17 cellular contexts compared by ENCODE assay signal in genomic region chr19:1047696-1048147, GRCh38. TPM values are rescaled to one million over a fixed set of nuclear protein-coding genes. Genes with fewer than 3 reads are reported as not detected.
A peak's percentile ranks its signal among the peaks of the same experiment; 100 is the strongest.
DNase-seq lines count a peak whose midpoint lies in the region; ATAC-seq, FAIRE-seq and TF ChIP-seq lines count a peak whose summit lies in the region.
"Had no signal": no experiment of that assay in that cellular context is flagged by ENCODE, and none has a peak within 500 bp of the region (broad histone marks: within the 10 kb centered on the region; RNA-seq: fewer than 3 reads in every experiment).

No MANE protein-coding gene starts in this region.

- H3K4me3 Mint-ChIP-seq in H9, result no peak overlapping the region
- H3K4me3 Mint-ChIP-seq in endodermal cell, result no peak overlapping the region
- H3K4me3 Mint-ChIP-seq in activated naive CD8-positive, alpha-beta T cell treated with anti-CD3 and anti-CD28 coated beads for 36 hours, result no peak overlapping the region
- H3K4me3 Mint-ChIP-seq: CD4-positive, CD25-positive, alpha-beta regulatory T cell had no signal

- H3K27me3 Mint-ChIP-seq in H9 (ENCODE audit: low read depth), result no peaks in the 10 kb centered on the region
- H3K27me3 Mint-ChIP-seq in endodermal cell (ENCODE audit: insufficient read depth), result no peaks in the 10 kb centered on the region
- no peaks in the 10 kb centered on the region for H3K27me3 Mint-ChIP-seq in activated naive CD8-positive, alpha-beta T cell treated with anti-CD3 and anti-CD28 coated beads for 36 hours
- H3K27me3 Mint-ChIP-seq: CD4-positive, CD25-positive, alpha-beta regulatory T cell had no signal

- H3K9me3 ChIP-seq in H9 (ENCODE audit: control insufficient read depth, low read depth, low read length) (no peaks in the 10 kb centered on the region), endodermal cell (ENCODE audit: control insufficient read depth, low read length) (no peaks in the 10 kb centered on the region), mucosa of descending colon (no peaks in the 10 kb centered on the region)

- H3K23ac ChIP-seq in H9 (ENCODE audit: insufficient read length, low read depth, low read length), result no peak overlapping the region

- peak; percentile 92 for DNase-seq in COLO668 (lab: John Stamatoyannopoulos, UW; ENCODE audit: unreplicated experiment)
- DNase-seq in H9, result peak; percentile 76
- peak; percentile 71 for DNase-seq in endodermal cell
- DNase-seq in mucosa of descending colon, result peak; percentile 75 to 82 (median 80)
- DNase-seq in HTR-8/SVneo (ENCODE audit: insufficient read length, low spot score), result no peak
- DNase-seq in activated naive CD8-positive, alpha-beta T cell treated with anti-CD3 and anti-CD28 coated beads for 36 hours, result no peak
- no peak for DNase-seq in glomerular visceral epithelial cell (ENCODE audit: extremely low spot score)
- DNase-seq: ACHN; CD4-positive, CD25-positive, alpha-beta regulatory T cell; HCEC 1CT; NCI-H1417 treated with DMSO at 0.1 percent for 48 hours; NCI-H1930; SHP77 treated with DMSO at 0.1 percent for 48 hours had no signal

- H3K4ac ChIP-seq in H9 (ENCODE audit: low read depth, low read length), result no peak overlapping the region

- H4K20me1 ChIP-seq in H9 (ENCODE audit: control insufficient read depth, insufficient read depth, insufficient read length), result no peaks in the 10 kb centered on the region

- no peak overlapping the region for H4K91ac ChIP-seq in H9 (ENCODE audit: insufficient read length, low read depth, low read length)

- peaks cover 2 to 17% of the 10 kb centered on the region in 2 experiments; a peak in 3 of 4 replicates for H3K4me1 Mint-ChIP-seq in H9
- no peaks in the 10 kb centered on the region for H3K4me1 Mint-ChIP-seq in endodermal cell
- no peaks in the 10 kb centered on the region for H3K4me1 Mint-ChIP-seq in activated naive CD8-positive, alpha-beta T cell treated with anti-CD3 and anti-CD28 coated beads for 36 hours

- H2AFZ ChIP-seq in H9 (ENCODE audit: low read length), result no peak overlapping the region

- H3K56ac ChIP-seq in H9 (ENCODE audit: insufficient read length, low read depth, low read length), result no peak overlapping the region

- no peak overlapping the region for H2BK20ac ChIP-seq in H9 (ENCODE audit: low read depth, low read length, poor library complexity, severe bottlenecking)

- no peak overlapping the region for H2AK5ac ChIP-seq in H9 (ENCODE audit: insufficient read length, low read length)

- TF ChIP-seq CTCF in H9 (conservative IDR thresholded peaks at IDR 0.05), result no peak
- TF ChIP-seq CTCF in endodermal cell (conservative IDR thresholded peaks at IDR 0.05), result no peak
- no peak for TF ChIP-seq CTCF in mucosa of descending colon (IDR thresholded peaks at IDR 0.05)

- H3K27ac Mint-ChIP-seq in H9, result no peak overlapping the region
- H3K27ac Mint-ChIP-seq in endodermal cell, result no peak overlapping the region
- no peak overlapping the region for H3K27ac Mint-ChIP-seq in activated naive CD8-positive, alpha-beta T cell treated with anti-CD3 and anti-CD28 coated beads for 36 hours
- H3K27ac Mint-ChIP-seq: CD4-positive, CD25-positive, alpha-beta regulatory T cell had no signal

- no peak overlapping the region; the same call in 1 of the 2 replicates for H3K14ac ChIP-seq in H9 (ENCODE audit: insufficient read depth, low read length)

- H3K9me3 Mint-ChIP-seq in H9 (no peaks in the 10 kb centered on the region), endodermal cell (no peaks in the 10 kb centered on the region)
- H3K9me3 Mint-ChIP-seq in activated naive CD8-positive, alpha-beta T cell treated with anti-CD3 and anti-CD28 coated beads for 36 hours, result peaks cover 1% of the 10 kb centered on the region

- H2BK5ac ChIP-seq in H9 (ENCODE audit: insufficient read length, low read length), result no peak overlapping the region

- no peak overlapping the region for H3K18ac ChIP-seq in H9 (ENCODE audit: insufficient read length, low read depth, low read length)

- peaks cover 0 to 12% (median 2%) of the 10 kb centered on the region in 3 experiments; a peak in 2 of 7 replicates for H3K36me3 Mint-ChIP-seq in H9 (ENCODE audit: insufficient read depth in 1 of 3, low read depth in 3 of 3)
- peaks cover 19% of the 10 kb centered on the region for H3K36me3 Mint-ChIP-seq in endodermal cell (ENCODE audit: low read depth)
- H3K36me3 Mint-ChIP-seq in activated naive CD8-positive, alpha-beta T cell treated with anti-CD3 and anti-CD28 coated beads for 36 hours, result peaks cover 5% of the 10 kb centered on the region

- no peak overlapping the region for H3T11ph ChIP-seq in H9 (ENCODE audit: low read length)

- H3K23me2 ChIP-seq in H9 (ENCODE audit: insufficient read length, low read depth, low read length, poor library complexity, severe bottlenecking), result no peaks in the 10 kb centered on the region

- intact Hi-C loops in mucosa of descending colon (cut with DNase I, micrococcal nuclease), result no loop called here

- no peak overlapping the region for H2BK15ac ChIP-seq in H9 (ENCODE audit: low read depth, low read length)

- FAIRE-seq in HTR-8/SVneo (lab: Jason Lieb, UNC), result no peak
- FAIRE-seq: K562 had no signal

- H3K27ac ChIP-seq in H9 (ENCODE audit: insufficient read length, low read depth, low read length) (no peak overlapping the region), endodermal cell (ENCODE audit: low read depth, low read length) (no peak overlapping the region)
- H3K27ac ChIP-seq: HL-60 had no signal

- H3K4me2 ChIP-seq in H9 (ENCODE audit: insufficient read depth, insufficient read length, low read length), result no peak overlapping the region

- no peaks in the 10 kb centered on the region for H3K27me3 ChIP-seq in H9 (ENCODE audit: insufficient read depth, low read length)
- no peaks in the 10 kb centered on the region for H3K27me3 ChIP-seq in endodermal cell (ENCODE audit: control insufficient read depth, insufficient read depth, low read length, poor library complexity, severe bottlenecking)

- H3K79me2 ChIP-seq in H9 (ENCODE audit: insufficient read depth, low read length), result no peaks in the 10 kb centered on the region

- H3K79me1 ChIP-seq in H9 (ENCODE audit: insufficient read depth, low read depth, low read length, poor library complexity, severe bottlenecking), result no peaks in the 10 kb centered on the region

- no peak overlapping the region for H3K4me3 ChIP-seq in endodermal cell (ENCODE audit: low read length)
- H3K4me3 ChIP-seq in mucosa of descending colon, result no peak overlapping the region
- H3K4me3 ChIP-seq: K562 had no signal

- H3K36me3 ChIP-seq in endodermal cell (ENCODE audit: control insufficient read depth, insufficient read depth, low read length) (peaks cover 12% of the 10 kb centered on the region), mucosa of descending colon (ENCODE audit: low read depth) (no peaks in the 10 kb centered on the region)

- H4K8ac ChIP-seq in H9 (replicated peaks; ENCODE audit: insufficient read length, low read depth, low read length), result no peak overlapping the region

- H4K5ac ChIP-seq in H9 (ENCODE audit: insufficient read length, low read depth, low read length), result no peak overlapping the region

- WGBS in H9 (ENCODE audit: extremely low coverage, insufficient read length, low lambda C conversion rate), result no CpG with 5 or more reads among the region's 20 CpGs
- 88 to 94% methylated on average over 14 to 20 of the region's 20 CpGs for WGBS in endodermal cell (ENCODE audit: insufficient coverage in 1 of 2, insufficient read length in 1 of 2), 2 experiments

- no peak overlapping the region for H2BK120ac ChIP-seq in H9 (ENCODE audit: low read depth, low read length, poor library complexity, severe bottlenecking)

- H3K9ac ChIP-seq in H9 (ENCODE audit: extremely low read depth, insufficient read length, low read length), result no peak overlapping the region
- H3K9ac ChIP-seq in endodermal cell (ENCODE audit: extremely low read depth, low read length, poor library complexity, severe bottlenecking), result no peak overlapping the region

- peak; percentile 61 for ATAC-seq in mucosa of descending colon
- ATAC-seq: K562, Panc1 had no signal

- H2BK12ac ChIP-seq in H9 (ENCODE audit: insufficient read length, low read depth, low read length), result no peak overlapping the region

- H3K4me1 ChIP-seq in H9 (ENCODE audit: insufficient read depth, low read length) (no peaks in the 10 kb centered on the region; the same call in 1 of the 2 replicates), endodermal cell (ENCODE audit: control insufficient read depth, insufficient read depth, low read length) (no peaks in the 10 kb centered on the region), mucosa of descending colon (ENCODE audit: low read depth) (peaks cover 6% of the 10 kb centered on the region)

RNA-seq across cellular contexts. Expression of gene ABCA7, which starts 7.8 kb away (rescaled TPM):
- total RNA-seq in H9 (2021), result 28.3 and 34.6 TPM in 2 replicates
- 10 to 100 TPM; 67.2 to 68.7 TPM for total RNA-seq in endodermal cell
- polyA plus RNA-seq in endodermal cell (2013, experiment 1 of 2), result 16.2 TPM
- 16.2 TPM for polyA plus RNA-seq in endodermal cell (2013, experiment 2 of 2)
- total RNA-seq in mucosa of descending colon, result 10 to 100 TPM; 23.5 to 25.6 (median 25.6) TPM
- total RNA-seq in activated naive CD8-positive, alpha-beta T cell treated with anti-CD3 and anti-CD28 coated beads for 36 hours, result 10 to 100 TPM in 1 of 2 experiments, 1 to 10 TPM in 1; 9.8 to 11.2 TPM

RNA-seq across cellular contexts. Expression of gene ARHGAP45, which starts 19.2 kb away (rescaled TPM):
- total RNA-seq in H9 (2021) (35.0 and 39.8 TPM in 2 replicates), endodermal cell (10 to 100 TPM; 14.8 to 17.1 TPM), mucosa of descending colon (10 to 100 TPM; 33.9 to 64.3 (median 58.8) TPM)
- 5.9 TPM for polyA plus RNA-seq in endodermal cell (2013, experiment 1 of 2)
- 4.8 TPM for polyA plus RNA-seq in endodermal cell (2013, experiment 2 of 2)
- total RNA-seq in activated naive CD8-positive, alpha-beta T cell treated with anti-CD3 and anti-CD28 coated beads for 36 hours, result 100 to 1,000 TPM; 113 to 122 TPM

RNA-seq across cellular contexts. Expression of gene CNN2, which starts 21.3 kb away (rescaled TPM):
- 524 and 529 TPM in 2 replicates for total RNA-seq in H9 (2021)
- total RNA-seq in endodermal cell, result 100 to 1,000 TPM; 426 to 469 TPM
- 225 TPM for polyA plus RNA-seq in endodermal cell (2013, experiment 1 of 2)
- 200 TPM for polyA plus RNA-seq in endodermal cell (2013, experiment 2 of 2)
- 10 to 100 TPM; 65.0 to 88.8 (median 84.7) TPM for total RNA-seq in mucosa of descending colon
- 10 to 100 TPM; 76.0 to 80.5 TPM for total RNA-seq in activated naive CD8-positive, alpha-beta T cell treated with anti-CD3 and anti-CD28 coated beads for 36 hours

RNA-seq across cellular contexts. Expression of gene RNU6-2, which starts 26.4 kb away (rescaled TPM):
- not detected in 2 replicates for total RNA-seq in H9 (2021)
- total RNA-seq in endodermal cell, result not detected
- under 0.01 TPM for polyA plus RNA-seq in endodermal cell (2013, experiment 1 of 2)
- under 0.01 TPM for polyA plus RNA-seq in endodermal cell (2013, experiment 2 of 2)
- total RNA-seq in mucosa of descending colon, result not detected
- not detected for total RNA-seq in activated naive CD8-positive, alpha-beta T cell treated with anti-CD3 and anti-CD28 coated beads for 36 hours
- total RNA-seq: CD4-positive, CD25-positive, alpha-beta regulatory T cell; K562; NCI-H460 had no signal
- polyA plus RNA-seq: CD4-positive, CD25-positive, alpha-beta regulatory T cell; K562 had no signal

RNA-seq across cellular contexts. Expression of gene TMEM259, which starts 26.8 kb away (rescaled TPM):
- total RNA-seq in H9 (2021) (169 and 171 TPM in 2 replicates), endodermal cell (100 to 1,000 TPM; 157 to 176 TPM), mucosa of descending colon (100 to 1,000 TPM; 185 to 199 (median 190) TPM)
- polyA plus RNA-seq in endodermal cell (2013, experiment 1 of 2), result 146 TPM
- polyA plus RNA-seq in endodermal cell (2013, experiment 2 of 2), result 122 TPM
- 100 to 1,000 TPM; 136 to 138 TPM for total RNA-seq in activated naive CD8-positive, alpha-beta T cell treated with anti-CD3 and anti-CD28 coated beads for 36 hours

Comparison
In these comparisons a context has a peak if more than half of its experiments do, and no peak if none do; other contexts are left out.
1. DNase-seq: peak in COLO668 (single experiment), H9 (single experiment), endodermal cell (single experiment) and mucosa of descending colon (3 of 3); none in HTR-8/SVneo (single experiment), activated naive CD8-positive, alpha-beta T cell treated with anti-CD3 and anti-CD28 coated beads for 36 hours (single experiment) and glomerular visceral epithelial cell (single experiment).